ENCODE assay signal across 8 cellular contexts in the genomic region with DNA sequence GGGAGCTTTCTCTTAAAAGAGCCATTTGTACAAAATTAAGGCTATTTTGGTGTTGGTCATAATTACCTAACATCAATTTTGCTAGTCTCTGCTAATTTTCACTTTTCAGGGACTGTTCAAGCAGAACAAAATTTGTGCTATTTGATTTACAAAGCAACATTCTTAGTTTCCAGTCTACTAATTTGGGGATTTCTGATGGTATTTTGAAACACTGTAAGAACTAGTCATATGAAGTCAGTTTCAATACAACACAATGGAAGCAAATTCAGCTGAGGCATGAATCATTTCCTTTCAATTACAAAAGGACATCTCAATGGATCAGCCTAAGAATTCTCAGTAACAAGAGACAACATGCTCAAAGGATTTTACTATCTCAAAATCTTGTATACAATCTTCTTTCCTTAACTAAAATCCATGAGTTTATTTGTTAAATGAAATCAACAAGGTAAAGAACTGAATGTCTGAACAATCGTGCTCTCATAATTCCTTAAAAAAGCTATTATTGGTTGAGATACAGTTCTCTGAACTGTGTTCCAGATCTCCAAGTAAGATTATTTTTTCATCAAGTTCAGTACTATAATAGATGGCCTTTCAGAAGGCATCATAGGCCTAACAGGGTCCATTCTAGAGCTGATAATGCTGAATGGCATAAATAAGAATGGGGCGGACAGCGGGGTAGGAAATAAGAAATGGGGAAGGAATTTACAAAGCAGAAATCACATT.
DNase-seq lines count a peak whose midpoint lies in the region; FAIRE-seq and TF ChIP-seq lines count a peak whose summit lies in the region.

No MANE protein-coding gene starts in this region.

- DNase-seq in GM12892 (ENCODE audit: insufficient read length): no peak
- peak; percentile 68 for DNase-seq in GM23248
- DNase-seq in RCC 7860 (ENCODE audit: low spot score): peak; percentile 59
- peak; percentile 91 for DNase-seq in foreskin melanocyte
- DNase-seq in activated CD4-positive, CD25-positive, alpha-beta regulatory T cell treated with anti-CD3 and anti-CD28 coated beads, Interleukin-2, amount 50 U/mL, for 72 hours: no peak
- no peak for DNase-seq in mesendoderm
- no peak for DNase-seq in cerebellar cortex (ENCODE audit: low spot score)
- no peak for DNase-seq in uterus

- peak; percentile 76 for FAIRE-seq in GM12892 (lab: Jason Lieb, UNC)
- peak; percentile 78 for FAIRE-seq in RCC 7860 (lab: Jason Lieb, UNC)

- no peak overlapping the region for H2BK15ac ChIP-seq in mesendoderm (replicated peaks; ENCODE audit: low read depth)

- in situ Hi-C loops in GM23248 (cut with MboI): no loop called here

- no peaks in the 10 kb centered on the region for H3K79me1 ChIP-seq in mesendoderm (ENCODE audit: low read length)

- H3K4me1 ChIP-seq in GM23248 (ENCODE audit: insufficient read depth) (peaks cover 46% of the 10 kb centered on the region), mesendoderm (ENCODE audit: control insufficient read depth, low read depth, low read length) (no peaks in the 10 kb centered on the region), uterus (no peaks in the 10 kb centered on the region)

- no peaks in the 10 kb centered on the region for H3K36me3 ChIP-seq in GM23248 (ENCODE audit: low read depth)
- H3K36me3 ChIP-seq in mesendoderm (ENCODE audit: control insufficient read depth, insufficient read depth, low read length): no peaks in the 10 kb centered on the region
- no peaks in the 10 kb centered on the region for H3K36me3 ChIP-seq in uterus

- H3K9ac ChIP-seq in GM23248: no peak overlapping the region
- H3K9ac ChIP-seq in mesendoderm (ENCODE audit: low read length): no peak overlapping the region

- no peaks in the 10 kb centered on the region for H3K9me2 ChIP-seq in GM23248 (ENCODE audit: insufficient read depth)

- H3K27me3 ChIP-seq in GM23248 (replicated peaks; ENCODE audit: insufficient read depth) (no peaks in the 10 kb centered on the region), mesendoderm (ENCODE audit: insufficient read depth, low read length, poor library complexity) (no peaks in the 10 kb centered on the region), uterus (no peaks in the 10 kb centered on the region)

- no peak overlapping the region for H4K5ac ChIP-seq in mesendoderm (ENCODE audit: low read length)

- H3K27ac ChIP-seq in GM23248 (peak overlapping the region; percentile 51), mesendoderm (ENCODE audit: low read depth, low read length) (no peak overlapping the region), uterus (no peak overlapping the region)

- no peak overlapping the region for H2BK120ac ChIP-seq in mesendoderm (ENCODE audit: low read depth, low read length)

- peaks cover 40% of the 10 kb centered on the region for H3F3A ChIP-seq in GM23248 (ENCODE audit: insufficient read depth)

- no peak overlapping the region for H2BK5ac ChIP-seq in mesendoderm (ENCODE audit: low read length)

- H3K23ac ChIP-seq in mesendoderm (ENCODE audit: low read length): no peak overlapping the region

- WGBS in GM23248 (ENCODE audit: low coverage in 1 of 2, low lambda C conversion rate in 2 of 2, missing lambda C conversion rate in 2 of 2), 2 experiments: 76 to 78% methylated on average over 3 of the region's 3 CpGs
- no CpG with 5 or more reads among the region's 3 CpGs for WGBS in mesendoderm (ENCODE audit: extremely low coverage, insufficient coverage, low lambda C conversion rate)

- no peak overlapping the region for H4K8ac ChIP-seq in mesendoderm (ENCODE audit: low read depth, low read length)

- intact Hi-C loops in uterus (cut with DNase I; ENCODE audit: low total_unique reads): no loop called here

- H3K4me3 ChIP-seq in GM23248 (no peak overlapping the region), mesendoderm (ENCODE audit: low read length) (no peak overlapping the region), uterus (no peak overlapping the region)

- H3K79me2 ChIP-seq in GM23248 (ENCODE audit: insufficient read depth) (no peaks in the 10 kb centered on the region), mesendoderm (ENCODE audit: control insufficient read depth, insufficient read depth, low read length) (no peaks in the 10 kb centered on the region)

- H2AK5ac ChIP-seq in mesendoderm (ENCODE audit: low read length): no peak overlapping the region

- no peak for TF ChIP-seq CTCF in uterus (IDR thresholded peaks at IDR 0.05)

- H3K4ac ChIP-seq in mesendoderm (ENCODE audit: low read depth, low read length): no peak overlapping the region

- TF ChIP-seq POLR2A in GM12892 (IDR thresholded peaks at IDR 0.05; ENCODE audit: low read depth, low read length) (no peak), uterus (IDR thresholded peaks at IDR 0.05) (no peak)

- no peaks in the 10 kb centered on the region for H4K20me1 ChIP-seq in GM23248 (ENCODE audit: insufficient read depth)

- H3K56ac ChIP-seq in mesendoderm (ENCODE audit: low read length): no peak overlapping the region

- no peak overlapping the region for H2AFZ ChIP-seq in GM23248

- peak overlapping the region; percentile 13 for H3K4me2 ChIP-seq in GM23248 (ENCODE audit: unreplicated experiment)
- H3K4me2 ChIP-seq in mesendoderm (ENCODE audit: low read length): no peak overlapping the region

- no peak overlapping the region for H3K18ac ChIP-seq in mesendoderm (ENCODE audit: low read length)

- no peaks in the 10 kb centered on the region for H3K9me3 ChIP-seq in GM23248 (ENCODE audit: low read depth)
- no peaks in the 10 kb centered on the region for H3K9me3 ChIP-seq in uterus

Comparison
In these comparisons a context has a peak if more than half of its experiments do, and no peak if none do; other contexts are left out.
1. DNase-seq: peak in GM23248 (single experiment), RCC 7860 (single experiment) and foreskin melanocyte (single experiment); none in GM12892 (single experiment), activated CD4-positive, CD25-positive, alpha-beta regulatory T cell treated with anti-CD3 and anti-CD28 coated beads, Interleukin-2, amount 50 U/mL, for 72 hours (single experiment), mesendoderm (single experiment), cerebellar cortex (single experiment) and uterus (0 of 2).